ENCODE assay signal across 9 cellular contexts in the genomic region with DNA sequence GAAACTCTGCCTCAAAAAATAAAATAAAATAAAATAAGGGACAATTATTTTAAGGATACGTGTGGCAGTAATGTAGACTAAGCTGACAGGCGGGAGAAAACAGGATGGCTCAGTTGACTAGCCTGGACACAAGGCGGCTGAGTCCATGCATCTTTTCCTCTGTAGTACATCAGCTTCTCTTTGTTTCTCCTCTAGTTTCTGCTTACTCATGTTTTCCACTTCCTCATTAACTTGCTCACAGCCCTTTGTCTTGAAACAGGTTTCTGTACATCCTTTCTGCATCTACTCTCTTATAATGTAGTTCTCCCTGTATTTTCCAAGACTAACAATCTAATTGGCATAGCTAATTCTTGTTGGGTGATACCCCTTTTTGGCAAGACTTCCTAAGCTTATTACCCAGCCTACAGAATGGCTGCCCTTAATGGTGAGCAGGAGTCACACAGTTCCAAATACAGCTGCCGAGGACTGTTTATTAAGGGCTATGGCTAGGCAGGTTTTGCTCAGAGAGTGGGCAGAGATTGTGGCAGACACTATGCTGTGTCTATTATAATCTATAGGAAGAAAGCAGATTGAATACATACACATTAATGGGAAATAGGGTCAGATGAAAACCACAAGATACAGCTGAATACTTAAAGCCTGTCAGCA. TPM values are rescaled to one million over a fixed set of nuclear protein-coding genes. Genes with fewer than 3 reads are reported as not detected.
DNase-seq lines count a peak whose midpoint lies in the region; ATAC-seq, FAIRE-seq and TF ChIP-seq lines count a peak whose summit lies in the region.
"Had no signal": no experiment of that assay in that cellular context is flagged by ENCODE, and none has a peak within 500 bp of the region (broad histone marks: within the 10 kb centered on the region; RNA-seq: fewer than 3 reads in every experiment).

No MANE protein-coding gene starts in this region.

- no peak overlapping the region for H3K9ac ChIP-seq in OCI-LY1 (ENCODE audit: low read length)
- H3K9ac ChIP-seq: parathyroid adenoma had no signal

- H3K27me3 ChIP-seq in OCI-LY1 (ENCODE audit: insufficient read depth, low read length) (no peaks in the 10 kb centered on the region), vagina (no peaks in the 10 kb centered on the region), prostate gland (replicated peaks; ENCODE audit: insufficient read depth) (no peaks in the 10 kb centered on the region)

- H3K36me3 Mint-ChIP-seq in activated CD8-positive, alpha-beta T cell treated with anti-CD3 and anti-CD28 coated beads for 36 hours (ENCODE audit: low read depth), result peaks cover 11% of the 10 kb centered on the region
- H3K36me3 Mint-ChIP-seq in activated CD8-positive, alpha-beta T cell treated with anti-CD3 and anti-CD28 coated beads, Interleukin-2, amount 10 ng/mL, durations not matched to agents 7 days and 5 days (ENCODE audit: low read depth), result peaks cover 9% of the 10 kb centered on the region

- H3K9me3 ChIP-seq in OCI-LY1 (ENCODE audit: low read length), result no peaks in the 10 kb centered on the region
- H3K9me3 ChIP-seq in vagina, result no peaks in the 10 kb centered on the region
- H3K9me3 ChIP-seq in prostate gland, result no peaks in the 10 kb centered on the region

- H3K4me3 Mint-ChIP-seq in activated CD8-positive, alpha-beta T cell treated with anti-CD3 and anti-CD28 coated beads for 36 hours, result no peak overlapping the region
- H3K4me3 Mint-ChIP-seq in activated CD8-positive, alpha-beta T cell treated with anti-CD3 and anti-CD28 coated beads, Interleukin-2, amount 10 ng/mL, durations not matched to agents 7 days and 5 days, result no peak overlapping the region

- H3K4me3 ChIP-seq in OCI-LY1 (ENCODE audit: low read depth, low read length, poor library complexity, severe bottlenecking) (no peak overlapping the region), fibroblast of villous mesenchyme (ENCODE audit: low read depth, low read length) (no peak overlapping the region), vagina (no peak overlapping the region), prostate gland (no peak overlapping the region)

- CTCF ChIA-PET in activated CD8-positive, alpha-beta T cell treated with anti-CD3 and anti-CD28 coated beads for 36 hours (lab: Charles Lee), result no interaction called here
- CTCF ChIA-PET in activated CD8-positive, alpha-beta T cell treated with anti-CD3 and anti-CD28 coated beads, Interleukin-2, amount 10 ng/mL, durations not matched to agents 7 days and 5 days (lab: Charles Lee), result no interaction called here

- no peaks in the 10 kb centered on the region for H4K20me1 ChIP-seq in OCI-LY1 (ENCODE audit: insufficient read depth, low read length)

- DNase-seq in activated CD8-positive, alpha-beta T cell treated with anti-CD3 and anti-CD28 coated beads for 36 hours, result peak; percentile 7
- no peak for DNase-seq in activated CD8-positive, alpha-beta T cell treated with anti-CD3 and anti-CD28 coated beads, Interleukin-2, amount 10 ng/mL, durations not matched to agents 7 days and 5 days
- DNase-seq in fibroblast of villous mesenchyme (ENCODE audit: low read depth) (peak; percentile 17), vagina (ENCODE audit: extremely low spot score in 2 of 2) (no peak), prostate gland (ENCODE audit: low spot score) (no peak), RCC 7860 (ENCODE audit: low spot score) (no peak)

- no peaks in the 10 kb centered on the region for H3K9me3 Mint-ChIP-seq in activated CD8-positive, alpha-beta T cell treated with anti-CD3 and anti-CD28 coated beads for 36 hours
- no peaks in the 10 kb centered on the region for H3K9me3 Mint-ChIP-seq in activated CD8-positive, alpha-beta T cell treated with anti-CD3 and anti-CD28 coated beads, Interleukin-2, amount 10 ng/mL, durations not matched to agents 7 days and 5 days (ENCODE audit: insufficient read depth)

- H3K27ac ChIP-seq in OCI-LY1 (ENCODE audit: low read depth, low read length, poor library complexity, severe bottlenecking) (peak overlapping the region; percentile 3), vagina (no peak overlapping the region), prostate gland (peak overlapping the region in 1 of 2 donors; percentile 11)
- H3K27ac ChIP-seq: parathyroid adenoma had no signal

- POLR2A ChIA-PET in activated CD8-positive, alpha-beta T cell treated with anti-CD3 and anti-CD28 coated beads for 36 hours (lab: Charles Lee), result no interaction called here
- POLR2A ChIA-PET in activated CD8-positive, alpha-beta T cell treated with anti-CD3 and anti-CD28 coated beads, Interleukin-2, amount 10 ng/mL, durations not matched to agents 7 days and 5 days (lab: Charles Lee), result interaction anchor here (0.5 kb wide), 1 partner anchor 1041 kb away, joined by 3 read pairs; no protein-coding TSS in a partner anchor

- H3K4me1 ChIP-seq in OCI-LY1 (ENCODE audit: insufficient read depth, low read length, severe bottlenecking) (peaks cover 11% of the 10 kb centered on the region), vagina (no peaks in the 10 kb centered on the region), prostate gland (replicated peaks) (no peaks in the 10 kb centered on the region)
- H3K4me1 ChIP-seq: parathyroid adenoma had no signal

- H3F3A ChIP-seq in OCI-LY1 (ENCODE audit: insufficient read depth, low read length), result no peaks in the 10 kb centered on the region

- no peak for FAIRE-seq in RCC 7860 (lab: Jason Lieb, UNC)

- ATAC-seq in activated CD8-positive, alpha-beta T cell treated with anti-CD3 and anti-CD28 coated beads for 36 hours, result peak; percentile 71
- ATAC-seq in activated CD8-positive, alpha-beta T cell treated with anti-CD3 and anti-CD28 coated beads, Interleukin-2, amount 10 ng/mL, durations not matched to agents 7 days and 5 days, result no peak
- ATAC-seq in HG02870 (IDR thresholded peaks at IDR 0.05; ENCODE audit: unreplicated experiment), result peak; percentile 85

- H3K36me3 ChIP-seq in OCI-LY1 (ENCODE audit: insufficient read depth, low read length) (peaks cover 3% of the 10 kb centered on the region; the same call in 1 of the 2 replicates), vagina (peaks cover 0 to 10% of the 10 kb centered on the region in 2 donors), prostate gland (no peaks in the 10 kb centered on the region)

- WGBS in prostate gland, result 91% methylated on average over 4 of the region's 4 CpGs

- H3K79me2 ChIP-seq in OCI-LY1 (ENCODE audit: insufficient read depth, low read length), result no peaks in the 10 kb centered on the region
- H3K79me2 ChIP-seq: parathyroid adenoma had no signal

- H3K27me3 Mint-ChIP-seq in activated CD8-positive, alpha-beta T cell treated with anti-CD3 and anti-CD28 coated beads for 36 hours, result no peaks in the 10 kb centered on the region
- no peaks in the 10 kb centered on the region for H3K27me3 Mint-ChIP-seq in activated CD8-positive, alpha-beta T cell treated with anti-CD3 and anti-CD28 coated beads, Interleukin-2, amount 10 ng/mL, durations not matched to agents 7 days and 5 days (ENCODE audit: low read depth)

- H3K4me1 Mint-ChIP-seq in activated CD8-positive, alpha-beta T cell treated with anti-CD3 and anti-CD28 coated beads for 36 hours (ENCODE audit: low read depth), result peaks cover 8% of the 10 kb centered on the region
- H3K4me1 Mint-ChIP-seq in activated CD8-positive, alpha-beta T cell treated with anti-CD3 and anti-CD28 coated beads, Interleukin-2, amount 10 ng/mL, durations not matched to agents 7 days and 5 days (ENCODE audit: low read depth), result peaks cover 4% of the 10 kb centered on the region

- TF ChIP-seq POLR2A in vagina (IDR thresholded peaks at IDR 0.05), result no peak
- TF ChIP-seq POLR2A in prostate gland (IDR thresholded peaks at IDR 0.05), result no peak

- H3K27ac Mint-ChIP-seq in activated CD8-positive, alpha-beta T cell treated with anti-CD3 and anti-CD28 coated beads for 36 hours, result no peak overlapping the region
- no peak overlapping the region for H3K27ac Mint-ChIP-seq in activated CD8-positive, alpha-beta T cell treated with anti-CD3 and anti-CD28 coated beads, Interleukin-2, amount 10 ng/mL, durations not matched to agents 7 days and 5 days

- no peak overlapping the region for H3K4me2 ChIP-seq in OCI-LY1 (ENCODE audit: low read length)

- no peaks in the 10 kb centered on the region for H3K9me2 ChIP-seq in OCI-LY1 (ENCODE audit: low read depth, low read length)

- intact Hi-C loops in activated CD8-positive, alpha-beta T cell treated with anti-CD3 and anti-CD28 coated beads for 36 hours (cut with micrococcal nuclease), result no loop called here
- intact Hi-C loops in vagina (cut with DNase I) (no loop called here), prostate gland (cut with DNase I) (no loop called here)

- TF ChIP-seq CTCF in activated CD8-positive, alpha-beta T cell treated with anti-CD3 and anti-CD28 coated beads for 36 hours (IDR thresholded peaks at IDR 0.05), result no peak
- TF ChIP-seq CTCF in OCI-LY1 (IDR thresholded peaks at IDR 0.05; ENCODE audit: low read length) (no peak), fibroblast of villous mesenchyme (IDR thresholded peaks at IDR 0.05; ENCODE audit: insufficient read depth, low read depth, low read length) (no peak), vagina (IDR thresholded peaks at IDR 0.05) (no peak), prostate gland (IDR thresholded peaks at IDR 0.05) (no peak)

- no peak overlapping the region for H2AFZ ChIP-seq in OCI-LY1 (ENCODE audit: low read length)
- H2AFZ ChIP-seq: parathyroid adenoma had no signal

RNA-seq across cellular contexts. Expression of a gene that starts 58.7 kb away (rescaled TPM):
- total RNA-seq in activated CD8-positive, alpha-beta T cell treated with anti-CD3 and anti-CD28 coated beads for 36 hours, result 1 to 10 TPM; 1.3 to 1.6 TPM
- total RNA-seq in activated CD8-positive, alpha-beta T cell treated with anti-CD3 and anti-CD28 coated beads, Interleukin-2, amount 10 ng/mL, durations not matched to agents 7 days and 5 days, result 1 to 10 TPM; 5.4 to 7.4 TPM
- total RNA-seq in fibroblast of villous mesenchyme, result 6.1 and 15.1 TPM in 2 replicates
- total RNA-seq in vagina, result 76.1 TPM
- 10 to 100 TPM; 42.3 to 50.6 TPM for total RNA-seq in prostate gland

Comparison
In these comparisons a context has a peak if more than half of its experiments do, and no peak if none do; other contexts are left out.
1. DNase-seq: peak in activated CD8-positive, alpha-beta T cell treated with anti-CD3 and anti-CD28 coated beads for 36 hours (single experiment) and fibroblast of villous mesenchyme (single experiment); none in activated CD8-positive, alpha-beta T cell treated with anti-CD3 and anti-CD28 coated beads, Interleukin-2, amount 10 ng/mL, durations not matched to agents 7 days and 5 days (single experiment), vagina (0 of 2), prostate gland (single experiment) and RCC 7860 (single experiment).